In the genomic region with DNA sequence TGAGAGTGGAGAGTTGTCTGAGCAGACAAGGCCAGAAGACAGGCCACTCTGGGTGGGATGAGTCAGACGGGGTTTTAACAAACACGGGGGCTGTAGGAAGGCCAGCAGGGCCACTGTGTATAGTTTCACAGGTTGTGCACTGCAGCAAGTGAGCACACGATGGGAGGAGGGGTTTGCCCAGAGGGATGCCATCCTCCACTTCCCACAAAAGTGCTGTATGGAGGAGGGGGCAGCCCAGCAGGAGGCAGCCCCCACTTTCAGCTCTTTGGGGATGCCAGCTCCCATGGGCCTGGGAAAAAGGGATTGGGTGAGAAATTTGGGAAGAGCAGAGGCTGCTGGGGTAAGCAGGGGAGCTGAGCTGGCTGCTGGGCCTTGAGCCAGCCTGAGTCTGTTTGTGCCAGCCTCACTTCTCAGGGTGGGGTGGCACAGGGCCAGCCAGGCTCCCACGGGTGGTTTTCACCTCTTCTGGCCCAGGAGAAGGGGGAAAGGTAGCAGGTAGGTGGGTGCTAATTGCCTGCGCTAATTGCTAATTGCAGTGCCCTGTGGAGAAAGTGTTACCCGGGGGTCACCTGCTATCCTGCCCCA, we compare ENCODE assay signal across 1 cellular context.
TF ChIP-seq lines count a peak whose summit lies in the region.

No MANE protein-coding gene starts in this region.

TF ChIP-seq in HepG2, 621 proteins besides CTCF, POLR2A, EP300 and RAD21:
- TF ChIP-seq, protein P1, sequence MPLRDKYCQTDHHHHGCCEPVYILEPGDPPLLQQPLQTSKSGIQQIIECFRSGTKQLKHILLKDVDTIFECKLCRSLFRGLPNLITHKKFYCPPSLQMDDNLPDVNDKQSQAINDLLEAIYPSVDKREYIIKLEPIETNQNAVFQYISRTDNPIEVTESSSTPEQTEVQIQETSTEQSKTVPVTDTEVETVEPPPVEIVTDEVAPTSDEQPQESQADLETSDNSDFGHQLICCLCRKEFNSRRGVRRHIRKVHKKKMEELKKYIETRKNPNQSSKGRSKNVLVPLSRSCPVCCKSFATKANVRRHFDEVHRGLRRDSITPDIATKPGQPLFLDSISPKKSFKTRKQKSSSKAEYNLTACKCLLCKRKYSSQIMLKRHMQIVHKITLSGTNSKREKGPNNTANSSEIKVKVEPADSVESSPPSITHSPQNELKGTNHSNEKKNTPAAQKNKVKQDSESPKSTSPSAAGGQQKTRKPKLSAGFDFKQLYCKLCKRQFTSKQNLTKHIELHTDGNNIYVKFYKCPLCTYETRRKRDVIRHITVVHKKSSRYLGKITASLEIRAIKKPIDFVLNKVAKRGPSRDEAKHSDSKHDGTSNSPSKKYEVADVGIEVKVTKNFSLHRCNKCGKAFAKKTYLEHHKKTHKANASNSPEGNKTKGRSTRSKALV (CRISPR knock-in tag; IDR thresholded peaks at IDR 0.05): no peak
- no peak for TF ChIP-seq ZMAT3 (CRISPR knock-in tag; conservative IDR thresholded peaks at IDR 0.05)
- no peak for TF ChIP-seq ZNF496 (CRISPR knock-in tag; IDR thresholded peaks at IDR 0.05; ENCODE audit: insufficient replicate concordance)
- TF ChIP-seq, protein P2, sequence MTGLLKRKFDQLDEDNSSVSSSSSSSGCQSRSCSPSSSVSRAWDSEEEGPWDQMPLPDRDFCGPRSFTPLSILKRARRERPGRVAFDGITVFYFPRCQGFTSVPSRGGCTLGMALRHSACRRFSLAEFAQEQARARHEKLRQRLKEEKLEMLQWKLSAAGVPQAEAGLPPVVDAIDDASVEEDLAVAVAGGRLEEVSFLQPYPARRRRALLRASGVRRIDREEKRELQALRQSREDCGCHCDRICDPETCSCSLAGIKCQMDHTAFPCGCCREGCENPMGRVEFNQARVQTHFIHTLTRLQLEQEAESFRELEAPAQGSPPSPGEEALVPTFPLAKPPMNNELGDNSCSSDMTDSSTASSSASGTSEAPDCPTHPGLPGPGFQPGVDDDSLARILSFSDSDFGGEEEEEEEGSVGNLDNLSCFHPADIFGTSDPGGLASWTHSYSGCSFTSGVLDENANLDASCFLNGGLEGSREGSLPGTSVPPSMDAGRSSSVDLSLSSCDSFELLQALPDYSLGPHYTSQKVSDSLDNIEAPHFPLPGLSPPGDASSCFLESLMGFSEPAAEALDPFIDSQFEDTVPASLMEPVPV (CRISPR knock-in tag; IDR thresholded peaks at IDR 0.05): no peak
- no peak for TF ChIP-seq HCFC1 (IDR thresholded peaks at IDR 0.05; ENCODE audit: low read depth, low read length)
- no peak for TF ChIP-seq ZNF44 (CRISPR knock-in tag; IDR thresholded peaks at IDR 0.05)
- no peak for TF ChIP-seq POLR2G (IDR thresholded peaks at IDR 0.05; ENCODE audit: low read depth, low read length)
- TF ChIP-seq FIP1L1 (IDR thresholded peaks at IDR 0.05; ENCODE audit: borderline replicate concordance, insufficient read depth, low read depth, low read length): no peak
- TF ChIP-seq, protein P3, sequence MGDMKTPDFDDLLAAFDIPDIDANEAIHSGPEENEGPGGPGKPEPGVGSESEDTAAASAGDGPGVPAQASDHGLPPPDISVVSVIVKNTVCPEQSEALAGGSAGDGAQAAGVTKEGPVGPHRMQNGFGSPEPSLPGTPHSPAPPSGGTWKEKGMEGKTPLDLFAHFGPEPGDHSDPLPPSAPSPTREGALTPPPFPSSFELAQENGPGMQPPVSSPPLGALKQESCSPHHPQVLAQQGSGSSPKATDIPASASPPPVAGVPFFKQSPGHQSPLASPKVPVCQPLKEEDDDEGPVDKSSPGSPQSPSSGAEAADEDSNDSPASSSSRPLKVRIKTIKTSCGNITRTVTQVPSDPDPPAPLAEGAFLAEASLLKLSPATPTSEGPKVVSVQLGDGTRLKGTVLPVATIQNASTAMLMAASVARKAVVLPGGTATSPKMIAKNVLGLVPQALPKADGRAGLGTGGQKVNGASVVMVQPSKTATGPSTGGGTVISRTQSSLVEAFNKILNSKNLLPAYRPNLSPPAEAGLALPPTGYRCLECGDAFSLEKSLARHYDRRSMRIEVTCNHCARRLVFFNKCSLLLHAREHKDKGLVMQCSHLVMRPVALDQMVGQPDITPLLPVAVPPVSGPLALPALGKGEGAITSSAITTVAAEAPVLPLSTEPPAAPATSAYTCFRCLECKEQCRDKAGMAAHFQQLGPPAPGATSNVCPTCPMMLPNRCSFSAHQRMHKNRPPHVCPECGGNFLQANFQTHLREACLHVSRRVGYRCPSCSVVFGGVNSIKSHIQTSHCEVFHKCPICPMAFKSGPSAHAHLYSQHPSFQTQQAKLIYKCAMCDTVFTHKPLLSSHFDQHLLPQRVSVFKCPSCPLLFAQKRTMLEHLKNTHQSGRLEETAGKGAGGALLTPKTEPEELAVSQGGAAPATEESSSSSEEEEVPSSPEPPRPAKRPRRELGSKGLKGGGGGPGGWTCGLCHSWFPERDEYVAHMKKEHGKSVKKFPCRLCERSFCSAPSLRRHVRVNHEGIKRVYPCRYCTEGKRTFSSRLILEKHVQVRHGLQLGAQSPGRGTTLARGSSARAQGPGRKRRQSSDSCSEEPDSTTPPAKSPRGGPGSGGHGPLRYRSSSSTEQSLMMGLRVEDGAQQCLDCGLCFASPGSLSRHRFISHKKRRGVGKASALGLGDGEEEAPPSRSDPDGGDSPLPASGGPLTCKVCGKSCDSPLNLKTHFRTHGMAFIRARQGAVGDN (CRISPR knock-in tag; IDR thresholded peaks at IDR 0.05): no peak
- TF ChIP-seq, protein P4, sequence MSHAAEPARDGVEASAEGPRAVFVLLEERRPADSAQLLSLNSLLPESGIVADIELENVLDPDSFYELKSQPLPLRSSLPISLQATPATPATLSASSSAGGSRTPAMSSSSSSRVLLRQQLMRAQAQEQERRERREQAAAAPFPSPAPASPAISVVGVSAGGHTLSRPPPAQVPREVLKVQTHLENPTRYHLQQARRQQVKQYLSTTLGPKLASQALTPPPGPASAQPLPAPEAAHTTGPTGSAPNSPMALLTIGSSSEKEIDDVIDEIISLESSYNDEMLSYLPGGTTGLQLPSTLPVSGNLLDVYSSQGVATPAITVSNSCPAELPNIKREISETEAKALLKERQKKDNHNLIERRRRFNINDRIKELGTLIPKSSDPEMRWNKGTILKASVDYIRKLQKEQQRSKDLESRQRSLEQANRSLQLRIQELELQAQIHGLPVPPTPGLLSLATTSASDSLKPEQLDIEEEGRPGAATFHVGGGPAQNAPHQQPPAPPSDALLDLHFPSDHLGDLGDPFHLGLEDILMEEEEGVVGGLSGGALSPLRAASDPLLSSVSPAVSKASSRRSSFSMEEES (CRISPR knock-in tag; IDR thresholded peaks at IDR 0.05): no peak
- TF ChIP-seq CHD2 (IDR thresholded peaks at IDR 0.05; ENCODE audit: low read depth, low read length): no peak
- no peak for TF ChIP-seq MYPOP (CRISPR knock-in tag; IDR thresholded peaks at IDR 0.05)
- TF ChIP-seq NR3C1 (CRISPR knock-in tag; IDR thresholded peaks at IDR 0.05): no peak
TF ChIP-seq in HepG2: peak in this region for 0.
